In genomic region chr21:46509760-46510159, GRCh38 we compare ENCODE assay signal across 1 cellular context.
A peak's percentile ranks its signal among the peaks of the same experiment; 100 is the strongest.
TF ChIP-seq lines count a peak whose summit lies in the region.

No MANE protein-coding gene starts in this region.

TF ChIP-seq in HepG2, 621 proteins besides CTCF, POLR2A, EP300 and RAD21 (continued from another document):
- TF ChIP-seq PAXIP1 (CRISPR knock-in tag; conservative IDR thresholded peaks at IDR 0.05) (peak; percentile 48; the same call in 1 of the 2 replicates), SRY (CRISPR knock-in tag; IDR thresholded peaks at IDR 0.05) (no peak), ZNF720 (CRISPR knock-in tag; IDR thresholded peaks at IDR 0.05) (no peak), ZNF510 (CRISPR knock-in tag; IDR thresholded peaks at IDR 0.05; ENCODE audit: low read depth) (no peak), CREM (IDR thresholded peaks at IDR 0.05) (peak; percentile 38), CREM (CRISPR knock-in tag; IDR thresholded peaks at IDR 0.05) (no peak)
